Comparison of ENCODE assay signal across 1 cellular context in genomic region chr6:56688521-56688920, GRCh38.
TF ChIP-seq lines count a peak whose summit lies in the region.

No MANE protein-coding gene starts in this region.

TF ChIP-seq in HCT116, 20 proteins besides CTCF, POLR2A, EP300 and RAD21 (continued from another document):
- TF ChIP-seq EZH2 (IDR thresholded peaks at IDR 0.05), result no peak
- TF ChIP-seq JUND (IDR thresholded peaks at IDR 0.05), result 0 out of 2 replicates have a peak, but pooled peaks have one; percentile 44
- TF ChIP-seq ELF1 (IDR thresholded peaks at IDR 0.05; ENCODE audit: borderline replicate concordance, low read depth), result no peak
- TF ChIP-seq CEBPB (IDR thresholded peaks at IDR 0.05; ENCODE audit: low read depth), result no peak
- TF ChIP-seq ATF3 (IDR thresholded peaks at IDR 0.05), result no peak
- TF ChIP-seq, protein P1, sequence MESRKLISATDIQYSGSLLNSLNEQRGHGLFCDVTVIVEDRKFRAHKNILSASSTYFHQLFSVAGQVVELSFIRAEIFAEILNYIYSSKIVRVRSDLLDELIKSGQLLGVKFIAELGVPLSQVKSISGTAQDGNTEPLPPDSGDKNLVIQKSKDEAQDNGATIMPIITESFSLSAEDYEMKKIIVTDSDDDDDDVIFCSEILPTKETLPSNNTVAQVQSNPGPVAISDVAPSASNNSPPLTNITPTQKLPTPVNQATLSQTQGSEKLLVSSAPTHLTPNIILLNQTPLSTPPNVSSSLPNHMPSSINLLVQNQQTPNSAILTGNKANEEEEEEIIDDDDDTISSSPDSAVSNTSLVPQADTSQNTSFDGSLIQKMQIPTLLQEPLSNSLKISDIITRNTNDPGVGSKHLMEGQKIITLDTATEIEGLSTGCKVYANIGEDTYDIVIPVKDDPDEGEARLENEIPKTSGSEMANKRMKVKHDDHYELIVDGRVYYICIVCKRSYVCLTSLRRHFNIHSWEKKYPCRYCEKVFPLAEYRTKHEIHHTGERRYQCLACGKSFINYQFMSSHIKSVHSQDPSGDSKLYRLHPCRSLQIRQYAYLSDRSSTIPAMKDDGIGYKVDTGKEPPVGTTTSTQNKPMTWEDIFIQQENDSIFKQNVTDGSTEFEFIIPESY (IDR thresholded peaks at IDR 0.05; ENCODE audit: extremely low read depth, insufficient replicate concordance, low read length), result no peak
- peak; percentile 41; the same call in 1 of the 2 replicates for TF ChIP-seq FOSL1 (IDR thresholded peaks at IDR 0.05; ENCODE audit: low read depth)
- TF ChIP-seq YY1 (IDR thresholded peaks at IDR 0.05; ENCODE audit: extremely low read depth, insufficient replicate concordance, low read depth, low read length), result no peak
- no peak for TF ChIP-seq SIN3A (IDR thresholded peaks at IDR 0.05; ENCODE audit: low read depth)
- no peak for TF ChIP-seq TCF7L2 (IDR thresholded peaks at IDR 0.05; ENCODE audit: borderline replicate concordance, extremely low read depth, insufficient read depth, insufficient read length)
